Comparison of ENCODE assay signal across 29 cellular contexts in genomic region chr10:43119416-43120115, GRCh38. TPM values are rescaled to one million over a fixed set of nuclear protein-coding genes. Genes with fewer than 3 reads are reported as not detected.
DNase-seq lines count a peak whose midpoint lies in the region; ATAC-seq, FAIRE-seq and TF ChIP-seq lines count a peak whose summit lies in the region.
"Had no signal": no experiment of that assay in that cellular context is flagged by ENCODE, and none has a peak within 500 bp of the region (broad histone marks: within the 10 kb centered on the region; RNA-seq: fewer than 3 reads in every experiment).

No MANE protein-coding gene starts in this region.

- intact Hi-C loops in activated CD4-positive, alpha-beta memory T cell treated with anti-CD3 and anti-CD28 coated beads for 36 hours (cut with micrococcal nuclease) = loop anchor here (10.0 kb wide), 2 partner anchors 455 to 485 kb away; partner anchors contain the start of genes ZNF239 and ZNF33B
- intact Hi-C loops in kidney (cut with DNase I) (no loop called here), spleen (cut with DNase I; ENCODE audit: low total_unique reads) (no loop called here)

- no peaks in the 10 kb centered on the region for H3K27me3 ChIP-seq in CD4-positive, CD25-positive, alpha-beta regulatory T cell (ENCODE audit: control insufficient read depth, insufficient read depth, low read length)
- no peaks in the 10 kb centered on the region for H3K27me3 ChIP-seq in spleen (replicated peaks in 1 of 7)

- no peaks in the 10 kb centered on the region for H3K9me3 Mint-ChIP-seq in activated CD4-positive, alpha-beta memory T cell treated with anti-CD3 and anti-CD28 coated beads, Interleukin-2, amount 10 ng/mL, durations not matched to agents 7 days and 5 days
- no peaks in the 10 kb centered on the region for H3K9me3 Mint-ChIP-seq in activated CD4-positive, alpha-beta memory T cell treated with anti-CD3 and anti-CD28 coated beads for 36 hours
- H3K9me3 Mint-ChIP-seq in CD4-positive, CD25-positive, alpha-beta regulatory T cell = no peaks in the 10 kb centered on the region
- H3K9me3 Mint-ChIP-seq: activated naive CD4-positive, alpha-beta T cell treated with anti-CD3 and anti-CD28 coated beads, Interleukin-2, amount 10 ng/mL, durations not matched to agents 7 days and 5 days; WTC11 had no signal

- H3K4me3 ChIP-seq in CD4-positive, CD25-positive, alpha-beta regulatory T cell (ENCODE audit: low read depth, low read length) = no peak overlapping the region
- H3K4me3 ChIP-seq in kidney (ENCODE audit: low read length in 2 of 2) (no peak overlapping the region), spleen (no peak overlapping the region)
- H3K4me3 ChIP-seq: A549, thoracic aorta had no signal

- H3K36me3 ChIP-seq in CD4-positive, CD25-positive, alpha-beta regulatory T cell (ENCODE audit: control insufficient read depth, insufficient read depth, low read length) = no peaks in the 10 kb centered on the region
- H3K36me3 ChIP-seq in kidney (ENCODE audit: control insufficient read depth in 1 of 2, insufficient read depth in 2 of 2, low read length in 2 of 2) = no peaks in the 10 kb centered on the region
- no peaks in the 10 kb centered on the region for H3K36me3 ChIP-seq in spleen
- H3K36me3 ChIP-seq: thoracic aorta had no signal

- H3K4me1 ChIP-seq in CD4-positive, CD25-positive, alpha-beta regulatory T cell (ENCODE audit: control insufficient read depth, insufficient read depth, low read length, poor library complexity, severe bottlenecking) = peaks cover 35% of the 10 kb centered on the region
- H3K4me1 ChIP-seq in kidney (ENCODE audit: control insufficient read depth in 1 of 2, insufficient read depth in 1 of 2, low read depth in 1 of 2, low read length in 2 of 2) (no peaks in the 10 kb centered on the region), spleen (peaks cover 6 to 29% (median 17%) of the 10 kb centered on the region in 6 donors)
- H3K4me1 ChIP-seq: A549 had no signal

- POLR2A ChIA-PET in activated CD4-positive, alpha-beta memory T cell treated with anti-CD3 and anti-CD28 coated beads, Interleukin-2, amount 10 ng/mL, durations not matched to agents 7 days and 5 days (lab: Charles Lee) = interaction anchor here (1.0 to 14.0 kb wide), 5 partner anchors 9 to 111 kb away, joined by 3 to 415 read pairs (median 37); partner anchors contain the start of gene CSGALNACT2
- POLR2A ChIA-PET in activated CD4-positive, alpha-beta memory T cell treated with anti-CD3 and anti-CD28 coated beads for 36 hours (lab: Charles Lee) = interaction anchor here (1.6 to 4.5 kb wide), 2 partner anchors 19 to 41 kb away, joined by 5 to 58 read pairs; partner anchors contain the start of gene CSGALNACT2

- peak overlapping the region; percentile 88 for H3K27ac Mint-ChIP-seq in activated CD4-positive, alpha-beta memory T cell treated with anti-CD3 and anti-CD28 coated beads, Interleukin-2, amount 10 ng/mL, durations not matched to agents 7 days and 5 days
- no peak overlapping the region for H3K27ac Mint-ChIP-seq in activated CD4-positive, alpha-beta memory T cell treated with anti-CD3 and anti-CD28 coated beads for 36 hours
- H3K27ac Mint-ChIP-seq in CD4-positive, CD25-positive, alpha-beta regulatory T cell = peak overlapping the region in 2 of 3 donors; percentile 63 to 79
- H3K27ac Mint-ChIP-seq: WTC11 had no signal

- WGBS in spleen, 5 donors = 91 to 95% (median 93%) methylated on average over 14 to 31 of the region's 31 CpGs

- H3K9me3 ChIP-seq in CD4-positive, CD25-positive, alpha-beta regulatory T cell (ENCODE audit: control insufficient read depth in 2 of 2, low read length in 2 of 2) = no peaks in the 10 kb centered on the region
- no peaks in the 10 kb centered on the region for H3K9me3 ChIP-seq in kidney (ENCODE audit: control insufficient read depth in 1 of 2, low read length in 2 of 2)
- H3K9me3 ChIP-seq in spleen = no peaks in the 10 kb centered on the region
- H3K9me3 ChIP-seq: A549, thoracic aorta had no signal

- peaks cover 50% of the 10 kb centered on the region for H3K4me1 Mint-ChIP-seq in activated CD4-positive, alpha-beta memory T cell treated with anti-CD3 and anti-CD28 coated beads, Interleukin-2, amount 10 ng/mL, durations not matched to agents 7 days and 5 days
- peaks cover 21% of the 10 kb centered on the region for H3K4me1 Mint-ChIP-seq in activated CD4-positive, alpha-beta memory T cell treated with anti-CD3 and anti-CD28 coated beads for 36 hours (ENCODE audit: low read depth)
- H3K4me1 Mint-ChIP-seq in CD4-positive, CD25-positive, alpha-beta regulatory T cell = peaks cover 12 to 40% (median 25%) of the 10 kb centered on the region in 4 donors
- H3K4me1 Mint-ChIP-seq: WTC11 had no signal

- H3K9ac ChIP-seq in kidney (ENCODE audit: low read length in 2 of 2) = no peak overlapping the region

- ATAC-seq in CD4-positive, CD25-positive, alpha-beta regulatory T cell (ENCODE audit: low read depth in 2 of 2) = no peak
- no peak for ATAC-seq in GM18870 (IDR thresholded peaks at IDR 0.05; ENCODE audit: unreplicated experiment)
- ATAC-seq: A549; HepG2; PC-3; Right ventricle myocardium inferior; stimulated activated naive CD8-positive, alpha-beta T cell treated with anti-CD3 and anti-CD28 coated beads, Interleukin-15, Interleukin-2, amounts not matched to agents 100 U/mL and 50 U/mL, for 24 hours; WTC11 had no signal

- no peak overlapping the region for H3K27ac ChIP-seq in CD4-positive, CD25-positive, alpha-beta regulatory T cell (ENCODE audit: insufficient read depth, low read length, poor library complexity, severe bottlenecking)
- H3K27ac ChIP-seq in kidney (ENCODE audit: low read depth in 2 of 2, low read length in 2 of 2) = no peak overlapping the region
- H3K27ac ChIP-seq in spleen = no peak overlapping the region
- H3K27ac ChIP-seq: A549 had no signal

- H3K27me3 Mint-ChIP-seq in activated CD4-positive, alpha-beta memory T cell treated with anti-CD3 and anti-CD28 coated beads, Interleukin-2, amount 10 ng/mL, durations not matched to agents 7 days and 5 days = no peaks in the 10 kb centered on the region
- H3K27me3 Mint-ChIP-seq in activated CD4-positive, alpha-beta memory T cell treated with anti-CD3 and anti-CD28 coated beads for 36 hours = no peaks in the 10 kb centered on the region
- H3K27me3 Mint-ChIP-seq in CD4-positive, CD25-positive, alpha-beta regulatory T cell = no peaks in the 10 kb centered on the region

- DNase-seq in activated CD4-positive, alpha-beta memory T cell treated with anti-CD3 and anti-CD28 coated beads, Interleukin-2, amount 10 ng/mL, durations not matched to agents 7 days and 5 days = no peak
- DNase-seq in activated CD4-positive, alpha-beta memory T cell treated with anti-CD3 and anti-CD28 coated beads for 36 hours = no peak
- DNase-seq in CD4-positive, CD25-positive, alpha-beta regulatory T cell = no peak
- DNase-seq in kidney (peak; percentile 73), spleen (peak; percentile 82), cerebellum (ENCODE audit: low spot score) (no peak), DMS114 treated with DMSO at 0.1 percent for 48 hours (lab: John Stamatoyannopoulos, UW; ENCODE audit: unreplicated experiment) (no peak)
- DNase-seq: activated naive CD4-positive, alpha-beta T cell treated with anti-CD3 and anti-CD28 coated beads, Interleukin-2, amount 10 ng/mL, durations not matched to agents 7 days and 5 days; activated T-cell treated with anti-CD3 and anti-CD28 coated beads, Interleukin-2, amount 50 U/mL, for 1 hour; AML-193; amygdala; COR-L47; effector memory CD4-positive, alpha-beta T cell; erythroblast; mesenchymal stem cell; NCI-H1694; nucleus accumbens; PC-3; stimulated activated naive CD8-positive, alpha-beta T cell treated with anti-CD3 and anti-CD28 coated beads, Interleukin-15, Interleukin-2, amounts not matched to agents 100 U/mL and 50 U/mL, for 24 hours had no signal

- H3K4me3 Mint-ChIP-seq in activated CD4-positive, alpha-beta memory T cell treated with anti-CD3 and anti-CD28 coated beads, Interleukin-2, amount 10 ng/mL, durations not matched to agents 7 days and 5 days = no peak overlapping the region
- no peak overlapping the region for H3K4me3 Mint-ChIP-seq in activated CD4-positive, alpha-beta memory T cell treated with anti-CD3 and anti-CD28 coated beads for 36 hours
- H3K4me3 Mint-ChIP-seq in CD4-positive, CD25-positive, alpha-beta regulatory T cell = peak overlapping the region in 1 of 4 donors; percentile 54
- H3K4me3 Mint-ChIP-seq: activated naive CD4-positive, alpha-beta T cell treated with anti-CD3 and anti-CD28 coated beads, Interleukin-2, amount 10 ng/mL, durations not matched to agents 7 days and 5 days; WTC11 had no signal

- no peak for FAIRE-seq in kidney (lab: Jason Lieb, UNC)
- FAIRE-seq: A549, colon, G401.6, H1, HepG2 had no signal

- no peak for TF ChIP-seq POLR2A in spleen (IDR thresholded peaks at IDR 0.05)

- CTCF ChIA-PET in activated CD4-positive, alpha-beta memory T cell treated with anti-CD3 and anti-CD28 coated beads, Interleukin-2, amount 10 ng/mL, durations not matched to agents 7 days and 5 days (lab: Charles Lee) = interaction anchor here (1.6 to 5.3 kb wide), 5 partner anchors 10 to 366 kb away, joined by 3 to 43 read pairs (median 10); partner anchors contain the start of gene CSGALNACT2
- CTCF ChIA-PET in activated CD4-positive, alpha-beta memory T cell treated with anti-CD3 and anti-CD28 coated beads for 36 hours (lab: Charles Lee) = interaction anchor here (1.2 to 3.0 kb wide), 3 partner anchors 10 to 85 kb away, joined by 3 to 15 read pairs (median 4); partner anchors contain the start of gene CSGALNACT2

- TF ChIP-seq CTCF in kidney (IDR thresholded peaks at IDR 0.05; ENCODE audit: borderline replicate concordance, extremely low read depth, insufficient read depth) (no peak), spleen (IDR thresholded peaks at IDR 0.05 in 8 of 11, conservative IDR thresholded peaks at IDR 0.05 in 3 of 11) (no peak)

- H3K36me3 Mint-ChIP-seq in activated CD4-positive, alpha-beta memory T cell treated with anti-CD3 and anti-CD28 coated beads, Interleukin-2, amount 10 ng/mL, durations not matched to agents 7 days and 5 days (ENCODE audit: low read depth) = no peaks in the 10 kb centered on the region
- H3K36me3 Mint-ChIP-seq in activated CD4-positive, alpha-beta memory T cell treated with anti-CD3 and anti-CD28 coated beads for 36 hours = no peaks in the 10 kb centered on the region
- H3K36me3 Mint-ChIP-seq in CD4-positive, CD25-positive, alpha-beta regulatory T cell = no peaks in the 10 kb centered on the region
- H3K36me3 Mint-ChIP-seq: activated naive CD4-positive, alpha-beta T cell treated with anti-CD3 and anti-CD28 coated beads, Interleukin-2, amount 10 ng/mL, durations not matched to agents 7 days and 5 days; WTC11 had no signal

RNA-seq across cellular contexts. Expression of gene CSGALNACT2, which starts 18.7 kb away (rescaled TPM):
- 10 to 100 TPM; 64.8 to 66.2 TPM for total RNA-seq in activated CD4-positive, alpha-beta memory T cell treated with anti-CD3 and anti-CD28 coated beads, Interleukin-2, amount 10 ng/mL, durations not matched to agents 7 days and 5 days
- 10 to 100 TPM; 30.2 to 32.3 TPM for total RNA-seq in activated CD4-positive, alpha-beta memory T cell treated with anti-CD3 and anti-CD28 coated beads for 36 hours
- 69.4 TPM for total RNA-seq in CD4-positive, CD25-positive, alpha-beta regulatory T cell
- polyA plus RNA-seq in CD4-positive, CD25-positive, alpha-beta regulatory T cell = 10 to 100 TPM; 17.2 to 26.3 (median 22.8) TPM
- total RNA-seq in kidney (20.0 TPM), spleen (10 to 100 TPM; 29.8 to 77.1 (median 41.9) TPM), cerebellum (28.9 TPM)
- polyA plus RNA-seq in kidney (ENCODE audit: insufficient read depth, low read depth, low replicate concordance) (4.8 TPM), spleen (10 to 100 TPM in 1 of 3 donors, 1 to 10 TPM in 2; 8.1 to 10.1 (median 8.5) TPM)

RNA-seq across cellular contexts. Expression of gene RET, which starts 42.7 kb away (rescaled TPM):
- under 1 TPM; 0.28 to 0.50 TPM for total RNA-seq in activated CD4-positive, alpha-beta memory T cell treated with anti-CD3 and anti-CD28 coated beads, Interleukin-2, amount 10 ng/mL, durations not matched to agents 7 days and 5 days
- under 1 TPM; 0.07 to 0.17 TPM for total RNA-seq in activated CD4-positive, alpha-beta memory T cell treated with anti-CD3 and anti-CD28 coated beads for 36 hours
- 0.37 TPM for total RNA-seq in CD4-positive, CD25-positive, alpha-beta regulatory T cell
- not detected for polyA plus RNA-seq in CD4-positive, CD25-positive, alpha-beta regulatory T cell
- total RNA-seq in kidney (3.1 TPM), spleen (under 1 TPM in 5 of 7 donors, not detected in 2; 0.30 to 0.54 (median 0.34) TPM), cerebellum (4.4 TPM)
- polyA plus RNA-seq in kidney (ENCODE audit: insufficient read depth, low read depth, low replicate concordance) (1.1 TPM), spleen (under 1 TPM; 0.02 to 0.11 (median 0.10) TPM)
- total RNA-seq: LHCN-M2, PC-3 had no signal
- polyA plus RNA-seq: HepG2 had no signal

Comparison
In these comparisons a context has a peak if more than half of its experiments do, and no peak if none do; other contexts are left out.
1. DNase-seq: peak in kidney (single experiment) and spleen (single experiment); none in activated CD4-positive, alpha-beta memory T cell treated with anti-CD3 and anti-CD28 coated beads, Interleukin-2, amount 10 ng/mL, durations not matched to agents 7 days and 5 days (single experiment), activated CD4-positive, alpha-beta memory T cell treated with anti-CD3 and anti-CD28 coated beads for 36 hours (single experiment), CD4-positive, CD25-positive, alpha-beta regulatory T cell (0 of 3), cerebellum (single experiment) and DMS114 treated with DMSO at 0.1 percent for 48 hours (single experiment).